30 cellular contexts compared by ENCODE assay signal in the genomic region with DNA sequence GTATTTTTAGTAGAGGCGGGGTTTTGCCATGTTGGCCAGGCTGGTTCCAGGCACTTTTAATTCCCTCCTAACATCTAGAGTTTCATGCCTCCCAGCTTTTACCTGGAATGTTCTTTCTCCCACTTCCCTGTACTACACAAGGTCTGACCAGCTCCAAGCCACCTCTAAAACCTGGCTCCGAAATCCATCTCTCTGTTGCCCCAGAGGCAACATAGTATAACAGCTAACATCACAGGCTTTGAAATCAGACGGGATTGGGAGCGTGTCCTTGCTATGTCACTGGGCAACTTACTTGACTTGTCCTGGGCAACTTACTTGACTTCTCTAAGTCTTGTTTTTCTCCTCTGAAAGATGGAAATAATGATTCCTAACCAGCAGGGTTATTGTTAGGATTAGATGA. TPM values are rescaled to one million over a fixed set of nuclear protein-coding genes. Genes with fewer than 3 reads are reported as not detected.
"Had no signal": no experiment of that assay in that cellular context is flagged by ENCODE, and none has a peak within 500 bp of the region (broad histone marks: within the 10 kb centered on the region; RNA-seq: fewer than 3 reads in every experiment).

No MANE protein-coding gene starts in this region.

- H3K9me3 ChIP-seq: heart right ventricle, left lung, neutrophil, ovary, psoas muscle, thyroid gland had no signal

- H3K4me1 Mint-ChIP-seq: activated B cell treated with CpG ODN at 0.5 μM for 24 hours, nephron had no signal

- H3K4me3 Mint-ChIP-seq: activated B cell treated with CpG ODN at 0.5 μM for 24 hours; activated CD4-positive, alpha-beta T cell treated with anti-CD3 and anti-CD28 coated beads for 36 hours; activated naive CD4-positive, alpha-beta T cell treated with anti-CD3 and anti-CD28 coated beads for 36 hours; activated T-cell treated with anti-CD3 and anti-CD28 coated beads, Interleukin-2, amount 50 U/mL, for 4 hours; nephron; stimulated activated naive CD8-positive, alpha-beta T cell treated with anti-CD3 and anti-CD28 coated beads, Interleukin-15, Interleukin-2, amounts not matched to agents 100 ng/mL and 50 ng/mL, for 24 hours had no signal

- H3K27ac Mint-ChIP-seq: activated B cell treated with CpG ODN at 0.5 μM for 24 hours; activated naive CD4-positive, alpha-beta T cell treated with anti-CD3 and anti-CD28 coated beads for 36 hours; nephron; stimulated activated naive CD8-positive, alpha-beta T cell treated with anti-CD3 and anti-CD28 coated beads, Interleukin-15, Interleukin-2, amounts not matched to agents 100 ng/mL and 50 ng/mL, for 24 hours had no signal

- H3K27me3 ChIP-seq: heart right ventricle, left lung, ovary, thyroid gland had no signal

- DNase-seq: activated B cell treated with CpG ODN at 0.5 μM for 24 hours; activated CD4-positive, alpha-beta T cell treated with anti-CD3 and anti-CD28 coated beads for 36 hours; activated CD4-positive, alpha-beta T cell treated with anti-CD3 and anti-CD28 coated beads, Interleukin-2, amount 50 U/mL, for 48 hours; activated CD8-positive, alpha-beta memory T cell treated with anti-CD3 and anti-CD28 coated beads, Interleukin-2, amount 50 U/mL, for 48 hours; activated effector memory CD4-positive, alpha-beta T cell treated with Interleukin-2 at 50 U/mL for 16 hours; activated naive CD4-positive, alpha-beta T cell treated with anti-CD3 and anti-CD28 coated beads for 36 hours; activated T-cell treated with anti-CD3 and anti-CD28 coated beads, Interleukin-2, amount 50 U/mL, for 4 hours; amygdala; cortex of kidney; erythroblast; foreskin fibroblast; heart right ventricle; kidney glomerular epithelial cell; left lung; ovary; psoas muscle; right cardiac atrium; stimulated activated CD4-positive, alpha-beta T cell treated with anti-CD3 and anti-CD28 coated beads, Interleukin-1b, Interleukin-23, amount 100 ng/mL, for 48 hours; substantia nigra; T-helper 1 cell; T-helper 9 cell; thyroid gland had no signal

- H3K4me3 ChIP-seq: heart right ventricle, left lung, lung, ovary, psoas muscle, skin epidermis, thyroid gland had no signal

- ATAC-seq: activated CD4-positive, alpha-beta T cell treated with anti-CD3 and anti-CD28 coated beads for 36 hours; activated T-cell treated with anti-CD3 and anti-CD28 coated beads, Interleukin-2, amount 50 U/mL, for 4 hours; heart right ventricle; left lung; psoas muscle; right cardiac atrium had no signal

- H3K27ac ChIP-seq: left lung, neutrophil, ovary, psoas muscle, thyroid gland had no signal

- H3K36me3 ChIP-seq: left lung, neutrophil, ovary, thyroid gland had no signal

- H3K27me3 Mint-ChIP-seq: activated CD4-positive, alpha-beta T cell treated with anti-CD3 and anti-CD28 coated beads for 36 hours; stimulated activated naive CD8-positive, alpha-beta T cell treated with anti-CD3 and anti-CD28 coated beads, Interleukin-15, Interleukin-2, amounts not matched to agents 100 ng/mL and 50 ng/mL, for 24 hours had no signal

- H3K9me3 Mint-ChIP-seq: activated B cell treated with CpG ODN at 0.5 μM for 24 hours; activated naive CD4-positive, alpha-beta T cell treated with anti-CD3 and anti-CD28 coated beads for 36 hours; activated T-cell treated with anti-CD3 and anti-CD28 coated beads, Interleukin-2, amount 50 U/mL, for 4 hours; nephron; stimulated activated naive CD8-positive, alpha-beta T cell treated with anti-CD3 and anti-CD28 coated beads, Interleukin-15, Interleukin-2, amounts not matched to agents 100 ng/mL and 50 ng/mL, for 24 hours had no signal

- H3K4me1 ChIP-seq: psoas muscle, thyroid gland had no signal

RNA-seq across cellular contexts. Expression of a gene that starts 15.1 kb away (rescaled TPM):
- total RNA-seq: activated B cell treated with CpG ODN at 0.5 μM for 24 hours; activated CD8-positive, alpha-beta memory T cell treated with anti-CD3 and anti-CD28 coated beads for 36 hours; activated T-cell treated with anti-CD3 and anti-CD28 coated beads, Interleukin-2, amount 50 U/mL, for 4 hours; cerebellum; fibroblast of lung; thyroid gland had no signal
- polyA plus RNA-seq: fibroblast of lung had no signal

RNA-seq across cellular contexts. Expression of a gene that starts 31.4 kb away (rescaled TPM):
- total RNA-seq: activated CD4-positive, alpha-beta T cell treated with anti-CD3 and anti-CD28 coated beads for 36 hours; activated CD8-positive, alpha-beta memory T cell treated with anti-CD3 and anti-CD28 coated beads for 36 hours; activated naive CD4-positive, alpha-beta T cell treated with anti-CD3 and anti-CD28 coated beads for 36 hours; activated T-cell treated with anti-CD3 and anti-CD28 coated beads, Interleukin-2, amount 50 U/mL, for 4 hours; cerebellum; fibroblast of lung; heart right ventricle; left lung; lung; ovary; psoas muscle; right cardiac atrium; thyroid gland had no signal
- polyA plus RNA-seq: fibroblast of lung, heart right ventricle, ovary, psoas muscle, right cardiac atrium had no signal

RNA-seq across cellular contexts. Expression of a gene that starts 41.3 kb away (rescaled TPM):
- total RNA-seq: activated B cell treated with CpG ODN at 0.5 μM for 24 hours; activated CD4-positive, alpha-beta T cell treated with anti-CD3 and anti-CD28 coated beads for 36 hours; activated CD8-positive, alpha-beta memory T cell treated with anti-CD3 and anti-CD28 coated beads for 36 hours; activated naive CD4-positive, alpha-beta T cell treated with anti-CD3 and anti-CD28 coated beads for 36 hours; activated T-cell treated with anti-CD3 and anti-CD28 coated beads, Interleukin-2, amount 50 U/mL, for 4 hours; cerebellum; fibroblast of lung; heart right ventricle; left lung; lung; ovary; psoas muscle; right cardiac atrium; thyroid gland had no signal
- polyA plus RNA-seq: fibroblast of lung, heart right ventricle, lung, ovary, psoas muscle, right cardiac atrium had no signal
